Comparison of ENCODE assay signal across 1 cellular context in the genomic region with DNA sequence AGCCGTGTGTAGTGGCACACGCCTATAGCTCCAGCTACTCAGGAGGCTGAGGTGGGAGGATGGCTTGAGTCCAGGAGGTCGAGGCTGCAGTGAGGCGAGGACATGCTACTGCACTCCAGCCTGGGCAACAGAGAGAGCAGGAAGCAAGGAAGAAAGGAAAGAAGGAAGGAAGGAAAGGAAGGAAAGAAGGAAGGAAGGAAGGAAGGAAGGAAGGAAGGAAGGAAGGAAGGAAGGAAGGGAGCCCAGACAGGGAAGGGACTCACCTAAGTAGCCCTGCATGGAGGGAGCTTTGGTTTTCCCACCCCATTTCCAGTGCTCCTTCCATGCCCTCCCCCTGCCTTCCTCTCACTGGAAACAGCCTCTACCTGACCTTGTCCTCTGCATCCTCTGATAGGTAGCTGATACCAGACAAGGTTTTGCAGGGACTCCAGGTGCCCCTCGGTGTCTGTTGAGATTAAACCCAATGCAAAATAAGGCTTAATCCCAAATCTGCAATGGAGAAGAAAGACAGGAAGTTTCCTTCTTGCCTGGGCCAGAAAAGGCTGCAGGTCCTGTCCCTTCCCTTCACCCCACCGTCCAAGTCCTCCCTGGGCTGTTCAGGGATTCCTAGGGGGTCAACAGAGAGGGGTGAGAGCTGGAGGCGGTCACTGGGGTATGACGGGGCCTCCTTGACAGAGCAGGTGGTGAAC.
A peak's percentile ranks its signal among the peaks of the same experiment; 100 is the strongest.
TF ChIP-seq lines count a peak whose summit lies in the region.

No MANE protein-coding gene starts in this region.

TF ChIP-seq in HepG2, 621 proteins besides CTCF, POLR2A, EP300 and RAD21:
- TF ChIP-seq, protein P1, sequence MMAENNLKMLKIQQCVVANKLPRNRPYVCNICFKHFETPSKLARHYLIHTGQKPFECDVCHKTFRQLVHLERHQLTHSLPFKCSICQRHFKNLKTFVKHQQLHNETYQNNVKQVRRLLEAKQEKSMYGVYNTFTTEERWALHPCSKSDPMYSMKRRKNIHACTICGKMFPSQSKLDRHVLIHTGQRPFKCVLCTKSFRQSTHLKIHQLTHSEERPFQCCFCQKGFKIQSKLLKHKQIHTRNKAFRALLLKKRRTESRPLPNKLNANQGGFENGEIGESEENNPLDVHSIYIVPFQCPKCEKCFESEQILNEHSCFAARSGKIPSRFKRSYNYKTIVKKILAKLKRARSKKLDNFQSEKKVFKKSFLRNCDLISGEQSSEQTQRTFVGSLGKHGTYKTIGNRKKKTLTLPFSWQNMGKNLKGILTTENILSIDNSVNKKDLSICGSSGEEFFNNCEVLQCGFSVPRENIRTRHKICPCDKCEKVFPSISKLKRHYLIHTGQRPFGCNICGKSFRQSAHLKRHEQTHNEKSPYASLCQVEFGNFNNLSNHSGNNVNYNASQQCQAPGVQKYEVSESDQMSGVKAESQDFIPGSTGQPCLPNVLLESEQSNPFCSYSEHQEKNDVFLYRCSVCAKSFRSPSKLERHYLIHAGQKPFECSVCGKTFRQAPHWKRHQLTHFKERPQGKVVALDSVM (CRISPR knock-in tag; IDR thresholded peaks at IDR 0.05), result peak; percentile 33; the same call in 1 of the 2 replicates
- TF ChIP-seq ZNF543 (CRISPR knock-in tag; IDR thresholded peaks at IDR 0.05), result no peak
